ENCODE assay signal across 1 cellular context in the genomic region with DNA sequence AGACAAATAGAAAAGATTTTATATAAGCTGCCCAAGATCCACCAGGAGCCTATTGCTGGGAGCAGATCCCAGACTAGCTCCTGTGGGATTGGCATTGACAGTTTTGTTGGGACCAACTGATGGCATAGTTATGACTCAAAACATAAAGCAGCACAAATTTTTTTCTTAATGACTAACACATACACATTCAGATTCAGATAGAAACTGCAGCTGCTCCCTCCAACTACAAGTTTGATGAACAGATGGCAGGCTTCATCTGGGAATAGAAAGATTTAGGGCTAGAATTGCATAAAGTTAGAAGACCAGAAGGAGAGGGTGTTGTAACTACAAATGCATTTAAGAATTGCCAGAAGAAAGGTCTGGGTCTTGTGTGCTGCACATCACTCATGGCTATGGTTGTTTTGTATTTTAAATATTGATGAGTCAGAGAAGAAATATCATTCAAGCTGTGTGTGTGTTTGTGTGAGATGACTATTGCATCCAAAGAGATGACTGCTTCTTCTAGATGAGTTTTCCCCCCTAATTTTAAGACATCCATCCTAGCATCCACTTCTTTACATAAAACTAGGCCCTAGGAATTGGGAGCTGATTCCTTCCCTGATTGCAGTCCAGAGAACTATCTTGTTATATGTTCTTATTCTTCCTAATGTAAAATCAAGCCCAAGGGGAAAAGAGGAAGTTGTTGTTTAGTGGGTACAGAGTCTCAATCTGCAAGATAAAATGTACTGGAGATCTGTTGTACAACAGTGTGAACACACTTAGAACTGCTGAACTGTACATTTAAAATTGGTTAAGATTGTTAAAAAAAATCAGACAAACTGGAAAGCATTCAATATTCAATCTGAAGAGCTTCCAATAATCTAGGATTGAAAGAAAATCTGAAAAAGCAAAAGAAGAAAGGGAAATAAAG.
TF ChIP-seq lines count a peak whose summit lies in the region.

No MANE protein-coding gene starts in this region.

TF ChIP-seq in HepG2, 621 proteins besides CTCF, POLR2A, EP300 and RAD21:
- TF ChIP-seq, protein P1, sequence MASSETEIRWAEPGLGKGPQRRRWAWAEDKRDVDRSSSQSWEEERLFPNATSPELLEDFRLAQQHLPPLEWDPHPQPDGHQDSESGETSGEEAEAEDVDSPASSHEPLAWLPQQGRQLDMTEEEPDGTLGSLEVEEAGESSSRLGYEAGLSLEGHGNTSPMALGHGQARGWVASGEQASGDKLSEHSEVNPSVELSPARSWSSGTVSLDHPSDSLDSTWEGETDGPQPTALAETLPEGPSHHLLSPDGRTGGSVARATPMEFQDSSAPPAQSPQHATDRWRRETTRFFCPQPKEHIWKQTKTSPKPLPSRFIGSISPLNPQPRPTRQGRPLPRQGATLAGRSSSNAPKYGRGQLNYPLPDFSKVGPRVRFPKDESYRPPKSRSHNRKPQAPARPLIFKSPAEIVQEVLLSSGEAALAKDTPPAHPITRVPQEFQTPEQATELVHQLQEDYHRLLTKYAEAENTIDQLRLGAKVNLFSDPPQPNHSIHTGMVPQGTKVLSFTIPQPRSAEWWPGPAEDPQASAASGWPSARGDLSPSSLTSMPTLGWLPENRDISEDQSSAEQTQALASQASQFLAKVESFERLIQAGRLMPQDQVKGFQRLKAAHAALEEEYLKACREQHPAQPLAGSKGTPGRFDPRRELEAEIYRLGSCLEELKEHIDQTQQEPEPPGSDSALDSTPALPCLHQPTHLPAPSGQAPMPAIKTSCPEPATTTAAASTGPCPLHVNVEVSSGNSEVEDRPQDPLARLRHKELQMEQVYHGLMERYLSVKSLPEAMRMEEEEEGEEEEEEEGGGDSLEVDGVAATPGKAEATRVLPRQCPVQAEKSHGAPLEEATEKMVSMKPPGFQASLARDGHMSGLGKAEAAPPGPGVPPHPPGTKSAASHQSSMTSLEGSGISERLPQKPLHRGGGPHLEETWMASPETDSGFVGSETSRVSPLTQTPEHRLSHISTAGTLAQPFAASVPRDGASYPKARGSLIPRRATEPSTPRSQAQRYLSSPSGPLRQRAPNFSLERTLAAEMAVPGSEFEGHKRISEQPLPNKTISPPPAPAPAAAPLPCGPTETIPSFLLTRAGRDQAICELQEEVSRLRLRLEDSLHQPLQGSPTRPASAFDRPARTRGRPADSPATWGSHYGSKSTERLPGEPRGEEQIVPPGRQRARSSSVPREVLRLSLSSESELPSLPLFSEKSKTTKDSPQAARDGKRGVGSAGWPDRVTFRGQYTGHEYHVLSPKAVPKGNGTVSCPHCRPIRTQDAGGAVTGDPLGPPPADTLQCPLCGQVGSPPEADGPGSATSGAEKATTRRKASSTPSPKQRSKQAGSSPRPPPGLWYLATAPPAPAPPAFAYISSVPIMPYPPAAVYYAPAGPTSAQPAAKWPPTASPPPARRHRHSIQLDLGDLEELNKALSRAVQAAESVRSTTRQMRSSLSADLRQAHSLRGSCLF (CRISPR knock-in tag; IDR thresholded peaks at IDR 0.05; ENCODE audit: borderline replicate concordance) = no peak
- no peak for TF ChIP-seq CHCHD3 (CRISPR knock-in tag; IDR thresholded peaks at IDR 0.05)
- TF ChIP-seq, protein P2, sequence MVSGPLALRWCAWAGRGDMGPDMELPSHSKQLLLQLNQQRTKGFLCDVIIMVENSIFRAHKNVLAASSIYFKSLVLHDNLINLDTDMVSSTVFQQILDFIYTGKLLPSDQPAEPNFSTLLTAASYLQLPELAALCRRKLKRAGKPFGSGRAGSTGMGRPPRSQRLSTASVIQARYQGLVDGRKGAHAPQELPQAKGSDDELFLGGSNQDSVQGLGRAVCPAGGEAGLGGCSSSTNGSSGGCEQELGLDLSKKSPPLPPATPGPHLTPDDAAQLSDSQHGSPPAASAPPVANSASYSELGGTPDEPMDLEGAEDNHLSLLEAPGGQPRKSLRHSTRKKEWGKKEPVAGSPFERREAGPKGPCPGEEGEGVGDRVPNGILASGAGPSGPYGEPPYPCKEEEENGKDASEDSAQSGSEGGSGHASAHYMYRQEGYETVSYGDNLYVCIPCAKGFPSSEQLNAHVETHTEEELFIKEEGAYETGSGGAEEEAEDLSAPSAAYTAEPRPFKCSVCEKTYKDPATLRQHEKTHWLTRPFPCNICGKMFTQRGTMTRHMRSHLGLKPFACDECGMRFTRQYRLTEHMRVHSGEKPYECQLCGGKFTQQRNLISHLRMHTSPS (CRISPR knock-in tag; IDR thresholded peaks at IDR 0.05; ENCODE audit: low read depth) = no peak
- no peak for TF ChIP-seq GATAD1 (CRISPR knock-in tag; IDR thresholded peaks at IDR 0.05)
- TF ChIP-seq ZNF576 (CRISPR knock-in tag; IDR thresholded peaks at IDR 0.05) = no peak
- TF ChIP-seq ZNF644 (CRISPR knock-in tag; IDR thresholded peaks at IDR 0.05; ENCODE audit: low read depth) = no peak
- TF ChIP-seq ZNF510 (CRISPR knock-in tag; IDR thresholded peaks at IDR 0.05; ENCODE audit: low read depth) = no peak
- TF ChIP-seq CERS6 (CRISPR knock-in tag; IDR thresholded peaks at IDR 0.05) = no peak
- TF ChIP-seq, protein P3, sequence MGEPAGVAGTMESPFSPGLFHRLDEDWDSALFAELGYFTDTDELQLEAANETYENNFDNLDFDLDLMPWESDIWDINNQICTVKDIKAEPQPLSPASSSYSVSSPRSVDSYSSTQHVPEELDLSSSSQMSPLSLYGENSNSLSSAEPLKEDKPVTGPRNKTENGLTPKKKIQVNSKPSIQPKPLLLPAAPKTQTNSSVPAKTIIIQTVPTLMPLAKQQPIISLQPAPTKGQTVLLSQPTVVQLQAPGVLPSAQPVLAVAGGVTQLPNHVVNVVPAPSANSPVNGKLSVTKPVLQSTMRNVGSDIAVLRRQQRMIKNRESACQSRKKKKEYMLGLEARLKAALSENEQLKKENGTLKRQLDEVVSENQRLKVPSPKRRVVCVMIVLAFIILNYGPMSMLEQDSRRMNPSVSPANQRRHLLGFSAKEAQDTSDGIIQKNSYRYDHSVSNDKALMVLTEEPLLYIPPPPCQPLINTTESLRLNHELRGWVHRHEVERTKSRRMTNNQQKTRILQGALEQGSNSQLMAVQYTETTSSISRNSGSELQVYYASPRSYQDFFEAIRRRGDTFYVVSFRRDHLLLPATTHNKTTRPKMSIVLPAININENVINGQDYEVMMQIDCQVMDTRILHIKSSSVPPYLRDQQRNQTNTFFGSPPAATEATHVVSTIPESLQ (CRISPR knock-in tag; conservative IDR thresholded peaks at IDR 0.05) = no peak
- TF ChIP-seq MAFK (conservative IDR thresholded peaks at IDR 0.05 in 1 of 2, IDR thresholded peaks at IDR 0.05 in 1 of 2; ENCODE audit: low read length in 2 of 2) = no peak
- no peak for TF ChIP-seq ZNF501 (CRISPR knock-in tag; IDR thresholded peaks at IDR 0.05)
- TF ChIP-seq KLF13 (CRISPR knock-in tag; IDR thresholded peaks at IDR 0.05) = no peak
- no peak for TF ChIP-seq NR0B2 (CRISPR knock-in tag; IDR thresholded peaks at IDR 0.05)
- TF ChIP-seq, protein P4, sequence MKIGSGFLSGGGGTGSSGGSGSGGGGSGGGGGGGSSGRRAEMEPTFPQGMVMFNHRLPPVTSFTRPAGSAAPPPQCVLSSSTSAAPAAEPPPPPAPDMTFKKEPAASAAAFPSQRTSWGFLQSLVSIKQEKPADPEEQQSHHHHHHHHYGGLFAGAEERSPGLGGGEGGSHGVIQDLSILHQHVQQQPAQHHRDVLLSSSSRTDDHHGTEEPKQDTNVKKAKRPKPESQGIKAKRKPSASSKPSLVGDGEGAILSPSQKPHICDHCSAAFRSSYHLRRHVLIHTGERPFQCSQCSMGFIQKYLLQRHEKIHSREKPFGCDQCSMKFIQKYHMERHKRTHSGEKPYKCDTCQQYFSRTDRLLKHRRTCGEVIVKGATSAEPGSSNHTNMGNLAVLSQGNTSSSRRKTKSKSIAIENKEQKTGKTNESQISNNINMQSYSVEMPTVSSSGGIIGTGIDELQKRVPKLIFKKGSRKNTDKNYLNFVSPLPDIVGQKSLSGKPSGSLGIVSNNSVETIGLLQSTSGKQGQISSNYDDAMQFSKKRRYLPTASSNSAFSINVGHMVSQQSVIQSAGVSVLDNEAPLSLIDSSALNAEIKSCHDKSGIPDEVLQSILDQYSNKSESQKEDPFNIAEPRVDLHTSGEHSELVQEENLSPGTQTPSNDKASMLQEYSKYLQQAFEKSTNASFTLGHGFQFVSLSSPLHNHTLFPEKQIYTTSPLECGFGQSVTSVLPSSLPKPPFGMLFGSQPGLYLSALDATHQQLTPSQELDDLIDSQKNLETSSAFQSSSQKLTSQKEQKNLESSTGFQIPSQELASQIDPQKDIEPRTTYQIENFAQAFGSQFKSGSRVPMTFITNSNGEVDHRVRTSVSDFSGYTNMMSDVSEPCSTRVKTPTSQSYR (CRISPR knock-in tag; IDR thresholded peaks at IDR 0.05; ENCODE audit: borderline replicate concordance) = no peak
- no peak for TF ChIP-seq REL (CRISPR knock-in tag; conservative IDR thresholded peaks at IDR 0.05)
- TF ChIP-seq, protein P5, sequence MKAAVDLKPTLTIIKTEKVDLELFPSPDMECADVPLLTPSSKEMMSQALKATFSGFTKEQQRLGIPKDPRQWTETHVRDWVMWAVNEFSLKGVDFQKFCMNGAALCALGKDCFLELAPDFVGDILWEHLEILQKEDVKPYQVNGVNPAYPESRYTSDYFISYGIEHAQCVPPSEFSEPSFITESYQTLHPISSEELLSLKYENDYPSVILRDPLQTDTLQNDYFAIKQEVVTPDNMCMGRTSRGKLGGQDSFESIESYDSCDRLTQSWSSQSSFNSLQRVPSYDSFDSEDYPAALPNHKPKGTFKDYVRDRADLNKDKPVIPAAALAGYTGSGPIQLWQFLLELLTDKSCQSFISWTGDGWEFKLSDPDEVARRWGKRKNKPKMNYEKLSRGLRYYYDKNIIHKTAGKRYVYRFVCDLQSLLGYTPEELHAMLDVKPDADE (CRISPR knock-in tag; IDR thresholded peaks at IDR 0.05) = no peak
- TF ChIP-seq, protein P6, sequence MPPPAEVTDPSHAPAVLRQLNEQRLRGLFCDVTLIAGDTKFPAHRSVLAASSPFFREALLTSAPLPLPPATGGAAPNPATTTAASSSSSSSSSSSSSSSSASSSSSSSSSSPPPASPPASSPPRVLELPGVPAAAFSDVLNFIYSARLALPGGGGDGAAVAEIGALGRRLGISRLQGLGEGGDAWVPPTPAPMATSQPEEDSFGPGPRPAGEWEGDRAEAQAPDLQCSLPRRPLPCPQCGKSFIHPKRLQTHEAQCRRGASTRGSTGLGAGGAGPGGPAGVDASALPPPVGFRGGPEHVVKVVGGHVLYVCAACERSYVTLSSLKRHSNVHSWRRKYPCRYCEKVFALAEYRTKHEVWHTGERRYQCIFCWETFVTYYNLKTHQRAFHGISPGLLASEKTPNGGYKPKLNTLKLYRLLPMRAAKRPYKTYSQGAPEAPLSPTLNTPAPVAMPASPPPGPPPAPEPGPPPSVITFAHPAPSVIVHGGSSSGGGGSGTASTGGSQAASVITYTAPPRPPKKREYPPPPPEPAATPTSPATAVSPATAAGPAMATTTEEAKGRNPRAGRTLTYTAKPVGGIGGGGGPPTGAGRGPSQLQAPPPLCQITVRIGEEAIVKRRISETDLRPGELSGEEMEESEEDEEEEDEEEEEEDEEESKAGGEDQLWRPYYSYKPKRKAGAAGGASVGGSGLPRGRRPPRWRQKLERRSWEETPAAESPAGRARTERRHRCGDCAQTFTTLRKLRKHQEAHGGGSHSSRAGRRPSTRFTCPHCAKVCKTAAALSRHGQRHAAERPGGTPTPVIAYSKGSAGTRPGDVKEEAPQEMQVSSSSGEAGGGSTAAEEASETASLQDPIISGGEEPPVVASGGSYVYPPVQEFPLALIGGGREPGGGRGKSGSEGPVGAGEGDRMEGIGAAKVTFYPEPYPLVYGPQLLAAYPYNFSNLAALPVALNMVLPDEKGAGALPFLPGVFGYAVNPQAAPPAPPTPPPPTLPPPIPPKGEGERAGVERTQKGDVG (CRISPR knock-in tag; IDR thresholded peaks at IDR 0.05; ENCODE audit: borderline replicate concordance) = no peak
